19 cellular contexts compared by ENCODE assay signal in genomic region chr17:32269377-32269776, GRCh38. TPM values are rescaled to one million over a fixed set of nuclear protein-coding genes. Genes with fewer than 3 reads are reported as not detected.
A peak's percentile ranks its signal among the peaks of the same experiment; 100 is the strongest.
DNase-seq lines count a peak whose midpoint lies in the region; ATAC-seq lines count a peak whose summit lies in the region.
"Had no signal": no experiment of that assay in that cellular context is flagged by ENCODE, and none has a peak within 500 bp of the region (broad histone marks: within the 10 kb centered on the region; RNA-seq: fewer than 3 reads in every experiment).

No MANE protein-coding gene starts in this region.

- ATAC-seq in left cardiac atrium (peak; percentile 72 to 73), aorta (ENCODE audit: low FRiP score) (no peak)
- ATAC-seq: stimulated activated memory B cell treated with anti-CD40 and anti-IgM and Interleukin-4, amounts not matched to agents 10 μg/mL and 1 μg/mL and 100 μg/mL, for 72 hours had no signal

- DNase-seq in LHCN-M2 (ENCODE audit: low read depth) (peak; percentile 43), SJCRH30 (peak; percentile 58 to 71), left cardiac atrium (peak; percentile 75), pons (ENCODE audit: low spot score) (peak; percentile 54), T-helper 9 cell (no peak), aorta (no peak), NCI-H345 (lab: John Stamatoyannopoulos, UW) (no peak)
- DNase-seq: activated CD4-positive, alpha-beta T cell treated with anti-CD3 and anti-CD28 coated beads, Interleukin-2, amount 50 U/mL, for 1 hour; activated effector memory CD4-positive, alpha-beta T cell treated with anti-CD3 and anti-CD28 coated beads, Interleukin-2, amount 50 U/mL, for 16 hours; NCI-H1417; NCI-H2171; ovary; T-helper 2 cell; thyroid gland; WERI-Rb-1 had no signal

- WGBS in aorta, 2 donors = 61 to 70% methylated on average over 11 of the region's 11 CpGs

- H3K4me1 ChIP-seq in SJCRH30 (peaks cover 7% of the 10 kb centered on the region), aorta (ENCODE audit: control insufficient read depth in 1 of 2, insufficient read depth in 2 of 2, low read length in 2 of 2) (no peaks in the 10 kb centered on the region)

- H3K27me3 ChIP-seq in SJCRH30 (peaks cover 33% of the 10 kb centered on the region), aorta (ENCODE audit: control insufficient read depth in 1 of 2, insufficient read depth in 2 of 2, low read length in 1 of 2) (no peaks in the 10 kb centered on the region)
- H3K27me3 ChIP-seq: breast epithelium, ovary, thyroid gland had no signal

- H3K27ac ChIP-seq in SJCRH30 (no peak overlapping the region), aorta (ENCODE audit: low read depth in 1 of 2, low read length in 2 of 2) (no peak overlapping the region)
- H3K27ac ChIP-seq: breast epithelium, hepatocyte, ovary, thyroid gland, WERI-Rb-1 had no signal

- H3K9me3 ChIP-seq in SJCRH30 (replicated peaks) (no peaks in the 10 kb centered on the region), aorta (ENCODE audit: control insufficient read depth, low read length) (no peaks in the 10 kb centered on the region)
- H3K9me3 ChIP-seq: breast epithelium, ovary, thyroid gland had no signal

- H3K4me3 ChIP-seq in SJCRH30 (no peak overlapping the region), aorta (ENCODE audit: low read length in 2 of 2) (no peak overlapping the region)
- H3K4me3 ChIP-seq: breast epithelium, hepatocyte, lung, ovary, thyroid gland had no signal

- no peaks in the 10 kb centered on the region for H3K36me3 ChIP-seq in SJCRH30
- H3K36me3 ChIP-seq in aorta (ENCODE audit: control insufficient read depth in 1 of 2, insufficient read depth in 2 of 2, low read length in 1 of 2) = no peaks in the 10 kb centered on the region
- H3K36me3 ChIP-seq: breast epithelium, ovary, thyroid gland had no signal

- intact Hi-C loops in left cardiac atrium (cut with DNase I) = no loop called here
- intact Hi-C loops in aorta (cut with DNase I) = no loop called here

RNA-seq across cellular contexts. Expression of gene RHBDL3, which starts 3.7 kb away (rescaled TPM):
- total RNA-seq in LHCN-M2 (2014; rRNA removed) (0.57 and 0.71 TPM in 2 replicates), left cardiac atrium (10 to 100 TPM; 15.0 to 23.2 TPM), aorta (1 to 10 TPM in 1 of 2 donors, under 1 TPM in 1; 0.29 to 1.0 TPM)
- polyA plus RNA-seq in LHCN-M2 (2012) = 0.39 TPM
- not detected in 2 replicates for total RNA-seq in SJCRH30 (2014; rRNA removed; shearing (Covaris generic))
- polyA plus RNA-seq in aorta = not detected

Comparison
In these comparisons a context has a peak if more than half of its experiments do, and no peak if none do; other contexts are left out.
1. DNase-seq: peak in LHCN-M2 (single experiment), SJCRH30 (2 of 2), left cardiac atrium (single experiment) and pons (single experiment); none in T-helper 9 cell (single experiment), aorta (0 of 2) and NCI-H345 (single experiment).